1 cellular context compared by ENCODE assay signal in genomic region chr14:21509432-21510143, GRCh38.
TF ChIP-seq lines count a peak whose summit lies in the region.

No MANE protein-coding gene starts in this region.

TF ChIP-seq in HCT116, 20 proteins besides CTCF, POLR2A, EP300 and RAD21 (continued from another document):
- TF ChIP-seq REST (IDR thresholded peaks at IDR 0.05; ENCODE audit: low read depth) (no peak), EZH2 (IDR thresholded peaks at IDR 0.05) (no peak), SIN3A (IDR thresholded peaks at IDR 0.05; ENCODE audit: low read depth) (no peak), SP1 (IDR thresholded peaks at IDR 0.05; ENCODE audit: low read depth) (no peak), SRF (IDR thresholded peaks at IDR 0.05; ENCODE audit: low read depth) (no peak)
